ENCODE assay signal across 26 cellular contexts in the genomic region with DNA sequence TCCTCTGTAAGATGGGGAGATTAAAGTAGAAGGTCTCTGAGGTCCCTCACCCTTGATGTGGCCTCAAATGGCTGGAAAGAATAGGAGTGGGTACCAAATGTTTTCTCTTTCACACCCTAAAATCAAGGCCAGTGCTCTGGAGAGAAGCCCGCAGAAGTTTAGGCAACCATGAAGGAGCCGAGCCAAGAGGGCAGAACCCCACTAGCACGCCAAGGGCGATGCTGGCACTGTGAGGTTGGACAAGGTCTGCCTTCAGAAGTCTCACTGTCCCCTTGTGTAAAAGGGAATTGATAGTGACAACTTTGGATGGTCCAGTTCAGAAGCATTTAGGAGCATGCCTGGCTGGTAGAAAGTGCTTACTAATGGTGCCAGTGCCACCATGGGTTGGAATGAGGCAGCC. TPM values are rescaled to one million over a fixed set of nuclear protein-coding genes. Genes with fewer than 3 reads are reported as not detected.
"Had no signal": no experiment of that assay in that cellular context is flagged by ENCODE, and none has a peak within 500 bp of the region (broad histone marks: within the 10 kb centered on the region; RNA-seq: fewer than 3 reads in every experiment).

No MANE protein-coding gene starts in this region.

- H3K36me3 ChIP-seq: gastrocnemius medialis, neutrophil, pancreas, stomach, thyroid gland, vagina had no signal

- H3K4me1 ChIP-seq: vagina had no signal

- DNase-seq: effector CD8-positive, alpha-beta T cell; endodermal cell; foreskin fibroblast; gastrocnemius medialis; head of caudate nucleus; natural killer cell; pancreas; stimulated activated CD4-positive, alpha-beta T cell treated with anti-CD3 and anti-CD28 coated beads, Interleukin-2, amount 100 ng/mL, for 24 hours; stimulated activated CD4-positive, alpha-beta T cell treated with anti-CD3 and anti-CD28 coated beads, Interleukin-4, amount 100 ng/mL, for 24 hours; stimulated activated naive CD4-positive, alpha-beta T cell treated with Interleukin-2 at 50 U/mL for 16 hours; stomach; thyroid gland; trophoblast cell had no signal

- H3K4me3 ChIP-seq: gastrocnemius medialis, lung, pancreas, smooth muscle cell, stomach, thyroid gland, vagina had no signal

- H3K27ac Mint-ChIP-seq: dendritic cell treated with granulocyte-macrophage colony-stimulating factor and Interleukin-4, amounts not matched to agents 40 ng/mL and 50 ng/mL, for 4 days; endodermal cell; memory B cell; natural killer cell had no signal

- H3K4me1 Mint-ChIP-seq: natural killer cell had no signal

- H3K27ac ChIP-seq: epithelial cell of prostate, gastrocnemius medialis, neutrophil, stomach, thyroid gland, vagina had no signal

- H3K27me3 ChIP-seq: gastrocnemius medialis, pancreas, thyroid gland, vagina had no signal

- FAIRE-seq: keratinocyte, pancreas had no signal

- H3K9me3 Mint-ChIP-seq: dendritic cell treated with granulocyte-macrophage colony-stimulating factor and Interleukin-4, amounts not matched to agents 40 ng/mL and 50 ng/mL, for 4 days; endodermal cell; memory B cell; natural killer cell; stimulated activated effector memory CD8-positive, alpha-beta T cell treated with anti-CD3 and anti-CD28 coated beads, Interleukin-12 subunit alpha, Interleukin-12 subunit beta, amount 100 ng/mL, for 72 hours had no signal

- H3K4me3 Mint-ChIP-seq: dendritic cell treated with granulocyte-macrophage colony-stimulating factor and Interleukin-4, amounts not matched to agents 40 ng/mL and 50 ng/mL, for 4 days; endodermal cell; memory B cell; natural killer cell; stimulated activated effector memory CD8-positive, alpha-beta T cell treated with anti-CD3 and anti-CD28 coated beads, Interleukin-12 subunit alpha, Interleukin-12 subunit beta, amount 100 ng/mL, for 72 hours had no signal

- H3K9me3 ChIP-seq: gastrocnemius medialis, neutrophil, pancreas, stomach, thyroid gland, vagina had no signal

- H3K36me3 Mint-ChIP-seq: memory B cell; natural killer cell; stimulated activated effector memory CD8-positive, alpha-beta T cell treated with anti-CD3 and anti-CD28 coated beads, Interleukin-12 subunit alpha, Interleukin-12 subunit beta, amount 100 ng/mL, for 72 hours had no signal

- ATAC-seq: esophagus mucosa, left lobe of liver, natural killer cell, pancreas, sciatic nerve had no signal

RNA-seq across cellular contexts. Expression of gene OTOF, which starts 16.3 kb away (rescaled TPM):
- total RNA-seq: esophagus mucosa, smooth muscle cell had no signal
- polyA plus RNA-seq: keratinocyte, neural cell had no signal
